ENCODE assay signal across 20 cellular contexts in genomic region chr14:75714993-75715392, GRCh38. TPM values are rescaled to one million over a fixed set of nuclear protein-coding genes. Genes with fewer than 3 reads are reported as not detected.
DNase-seq lines count a peak whose midpoint lies in the region; ATAC-seq and TF ChIP-seq lines count a peak whose summit lies in the region.
"Had no signal": no experiment of that assay in that cellular context is flagged by ENCODE, and none has a peak within 500 bp of the region (broad histone marks: within the 10 kb centered on the region; RNA-seq: fewer than 3 reads in every experiment).

No MANE protein-coding gene starts in this region.

- H3K27ac ChIP-seq in left ventricle myocardium inferior (replicated peaks), result peak overlapping the region; percentile 61
- H3K27ac ChIP-seq in fibroblast of lung (ENCODE audit: insufficient read depth, low read length), result no peak overlapping the region
- H3K27ac ChIP-seq in rectal smooth muscle tissue (ENCODE audit: low read depth, low read length), result peak overlapping the region; percentile 23
- H3K27ac ChIP-seq: 22Rv1, HL-60, PC-9, SJSA1 had no signal

- no peak for ATAC-seq in left ventricle myocardium superior
- ATAC-seq: GM12878 had no signal

- H3K4me2 ChIP-seq in fibroblast of lung (ENCODE audit: extremely low read depth, insufficient read depth, low read length), result no peak overlapping the region
- H3K4me2 ChIP-seq: PC-9 had no signal

- H4K20me1 ChIP-seq in fibroblast of lung (ENCODE audit: control insufficient read depth, extremely low read depth, insufficient read depth, low read length), result no peaks in the 10 kb centered on the region

- no peaks in the 10 kb centered on the region for H3K79me2 ChIP-seq in fibroblast of lung (ENCODE audit: control insufficient read depth, insufficient read depth, low read length)

- H3K4me3 ChIP-seq in left ventricle myocardium inferior (no peak overlapping the region), fibroblast of lung (replicated peaks in 1 of 4; ENCODE audit: control extremely low read depth in 1 of 4, insufficient read depth in 1 of 4, low read depth in 3 of 4, low read length in 4 of 4) (no peak overlapping the region), rectal smooth muscle tissue (ENCODE audit: low read length) (no peak overlapping the region)
- H3K4me3 ChIP-seq: GM12878, HAP-1, PC-9, SJSA1 had no signal

- H3K9me3 ChIP-seq in left ventricle myocardium inferior (replicated peaks), result no peaks in the 10 kb centered on the region
- no peaks in the 10 kb centered on the region for H3K9me3 ChIP-seq in fibroblast of lung (ENCODE audit: control insufficient read depth, insufficient read depth, low read depth, low read length)
- H3K9me3 ChIP-seq: HAP-1, SJSA1 had no signal

- H3K9ac ChIP-seq in fibroblast of lung (ENCODE audit: insufficient read depth, low read length) (no peak overlapping the region), rectal smooth muscle tissue (ENCODE audit: low read length) (no peak overlapping the region)

- H2AFZ ChIP-seq in fibroblast of lung (ENCODE audit: low read length), result no peak overlapping the region
- H2AFZ ChIP-seq: PC-9 had no signal

- peaks cover 49% of the 10 kb centered on the region for H3K4me1 ChIP-seq in left ventricle myocardium inferior
- peaks cover 12% of the 10 kb centered on the region for H3K4me1 ChIP-seq in fibroblast of lung (ENCODE audit: control insufficient read depth, extremely low read depth, insufficient read depth, low read length)
- peaks cover 33% of the 10 kb centered on the region for H3K4me1 ChIP-seq in rectal smooth muscle tissue (ENCODE audit: control insufficient read depth, insufficient read depth, low read length)

- intact Hi-C loops in left ventricle myocardium inferior (cut with micrococcal nuclease), result loop anchor here (10.0 kb wide), 1 partner anchor 270 kb away; the partner anchor contains the start of genes IFT43 and TGFB3
- intact Hi-C loops in left ventricle myocardium superior (cut with micrococcal nuclease), result loop anchor here (10.0 kb wide), 1 partner anchor 80 kb away; no protein-coding TSS in a partner anchor

- no peak for DNase-seq in left ventricle myocardium inferior
- DNase-seq in left ventricle myocardium superior, result no peak
- peak; percentile 14 to 57 for DNase-seq in fibroblast of lung (ENCODE audit: low read depth in 2 of 2)
- DNase-seq in HT-29 (ENCODE audit: low spot score), result no peak
- DNase-seq in stimulated activated CD4-positive, alpha-beta T cell treated with anti-CD3 and anti-CD28 coated beads, Interleukin-15, amount 100 ng/mL, for 24 hours, result no peak
- DNase-seq in amniotic stem cell (lab: John Stamatoyannopoulos, UW), result no peak
- DNase-seq in COLO668 (lab: John Stamatoyannopoulos, UW; ENCODE audit: unreplicated experiment), result no peak
- DNase-seq: Calu3; CD4-positive, CD25-positive, alpha-beta regulatory T cell; DMS53; NCI-H1436; NCI-H2029 treated with DMSO at 0.1 percent for 48 hours; NCI-H2171 treated with DMSO at 0.1 percent for 48 hours; PC-9 had no signal

- H3K36me3 ChIP-seq in left ventricle myocardium inferior (no peaks in the 10 kb centered on the region), fibroblast of lung (ENCODE audit: control insufficient read depth, insufficient read depth, low read length) (peaks cover 2% of the 10 kb centered on the region), rectal smooth muscle tissue (ENCODE audit: control insufficient read depth, insufficient read depth, low read length) (no peaks in the 10 kb centered on the region)

- H3K27me3 ChIP-seq in left ventricle myocardium inferior (ENCODE audit: low read depth) (no peaks in the 10 kb centered on the region), fibroblast of lung (ENCODE audit: control insufficient read depth, insufficient read depth, low read length) (no peaks in the 10 kb centered on the region), rectal smooth muscle tissue (ENCODE audit: control insufficient read depth, insufficient read depth, low read length) (no peaks in the 10 kb centered on the region)

- no peak for TF ChIP-seq CTCF in left ventricle myocardium inferior (IDR thresholded peaks at IDR 0.05; ENCODE audit: borderline replicate concordance)
- no peak for TF ChIP-seq CTCF in fibroblast of lung (conservative IDR thresholded peaks at IDR 0.05 in 1 of 2, IDR thresholded peaks at IDR 0.05 in 1 of 2; ENCODE audit: low read depth in 1 of 2, low read length in 2 of 2)

RNA-seq across cellular contexts. Expression of gene TTLL5, which starts 53.9 kb away (rescaled TPM):
- total RNA-seq in left ventricle myocardium inferior (16.3 TPM), left ventricle myocardium superior (15.8 TPM), fibroblast of lung (18.2 and 23.8 TPM in 2 replicates)
- 14.0 and 16.1 TPM in 2 replicates for polyA plus RNA-seq in fibroblast of lung
- 16.2 and 20.7 TPM in 2 replicates for polyA plus RNA-seq in fibroblast of lung (2012)
- 21.0 and 39.0 TPM in 2 replicates for polyA minus RNA-seq in fibroblast of lung (ENCODE audit: low replicate concordance)
- 14.6 and 20.5 TPM in 2 replicates for total RNA-seq in HT-29 (2014; rRNA removed; shearing (Covaris generic))

RNA-seq across cellular contexts. Expression of gene ERG28, which starts 54.3 kb away (rescaled TPM):
- 6.8 TPM for total RNA-seq in left ventricle myocardium inferior
- total RNA-seq in left ventricle myocardium superior, result 6.2 TPM
- 5.1 and 13.5 TPM in 2 replicates for total RNA-seq in fibroblast of lung
- polyA plus RNA-seq in fibroblast of lung, result 31.9 and 43.9 TPM in 2 replicates
- polyA plus RNA-seq in fibroblast of lung (2012), result 26.4 and 35.7 TPM in 2 replicates
- polyA minus RNA-seq in fibroblast of lung (ENCODE audit: low replicate concordance), result 13.9 and 16.0 TPM in 2 replicates
- 9.5 and 10.4 TPM in 2 replicates for total RNA-seq in HT-29 (2014; rRNA removed; shearing (Covaris generic))

Comparison
In these comparisons a context has a peak if more than half of its experiments do, and no peak if none do; other contexts are left out.
1. DNase-seq: peak in fibroblast of lung (2 of 2); none in left ventricle myocardium inferior (single experiment), left ventricle myocardium superior (single experiment), HT-29 (single experiment), stimulated activated CD4-positive, alpha-beta T cell treated with anti-CD3 and anti-CD28 coated beads, Interleukin-15, amount 100 ng/mL, for 24 hours (single experiment), amniotic stem cell (single experiment) and COLO668 (single experiment).